Comparison of ENCODE assay signal across 25 cellular contexts in genomic region chr11:2540521-2541320, GRCh38.
DNase-seq lines count a peak whose midpoint lies in the region; ATAC-seq and TF ChIP-seq lines count a peak whose summit lies in the region.
"Had no signal": no experiment of that assay in that cellular context is flagged by ENCODE, and none has a peak within 500 bp of the region (broad histone marks: within the 10 kb centered on the region; RNA-seq: fewer than 3 reads in every experiment).

No MANE protein-coding gene starts in this region.

- peaks cover 0 to 3% of the 10 kb centered on the region in 2 donors for H3K27me3 Mint-ChIP-seq in natural killer cell treated with Interleukin-12 subunit alpha and Interleukin-12 subunit beta and Interleukin-15 and Interleukin-18, amount 100 ng/mL, for 72 hours
- H3K27me3 Mint-ChIP-seq: CD4-positive, CD25-positive, alpha-beta regulatory T cell had no signal

- peaks cover 0 to 4% (median 0%) of the 10 kb centered on the region in 9 donors for H3K36me3 ChIP-seq in heart right ventricle
- no peaks in the 10 kb centered on the region for H3K36me3 ChIP-seq in heart left ventricle
- no peaks in the 10 kb centered on the region for H3K36me3 ChIP-seq in aorta (ENCODE audit: control insufficient read depth in 1 of 2, insufficient read depth in 2 of 2, low read length in 1 of 2)
- H3K36me3 ChIP-seq: cardiac muscle cell, gastrocnemius medialis, HAP-1, thoracic aorta had no signal

- H3K4me1 ChIP-seq in heart right ventricle (no peaks in the 10 kb centered on the region), heart left ventricle (no peaks in the 10 kb centered on the region), aorta (ENCODE audit: control insufficient read depth in 1 of 2, insufficient read depth in 2 of 2, low read length in 2 of 2) (no peaks in the 10 kb centered on the region)
- H3K4me1 ChIP-seq: gastrocnemius medialis, HAP-1 had no signal

- no peaks in the 10 kb centered on the region for H3K4me1 Mint-ChIP-seq in natural killer cell treated with Interleukin-12 subunit alpha and Interleukin-12 subunit beta and Interleukin-15 and Interleukin-18, amount 100 ng/mL, for 72 hours (ENCODE audit: low read depth in 2 of 2)
- H3K4me1 Mint-ChIP-seq: WTC11 had no signal

- H3K9me3 Mint-ChIP-seq in natural killer cell treated with Interleukin-12 subunit alpha and Interleukin-12 subunit beta and Interleukin-15 and Interleukin-18, amount 100 ng/mL, for 72 hours = no peaks in the 10 kb centered on the region
- H3K9me3 Mint-ChIP-seq: CD4-positive, CD25-positive, alpha-beta regulatory T cell; dendritic cell treated with granulocyte-macrophage colony-stimulating factor and Interleukin-4, amounts not matched to agents 40 ng/mL and 50 ng/mL, for 4 days; WTC11 had no signal

- no peak overlapping the region for H3K27ac ChIP-seq in heart right ventricle
- H3K27ac ChIP-seq in heart left ventricle = no peak overlapping the region
- H3K27ac ChIP-seq in aorta (ENCODE audit: low read depth in 1 of 2, low read length in 2 of 2) = no peak overlapping the region
- H3K27ac ChIP-seq: cardiac muscle cell, gastrocnemius medialis, HL-60, thoracic aorta had no signal

- TF ChIP-seq POLR2A in heart left ventricle (IDR thresholded peaks at IDR 0.05) = no peak

- intact Hi-C loops in Right ventricle myocardium superior (cut with DNase I) (loop anchor here (10.0 kb wide), 1 partner anchor 74 kb away; no protein-coding TSS in a partner anchor), heart right ventricle (cut with DNase I) (loop anchor here in 1 of 10 donors (10.0 kb wide), 1 partner anchor 134 kb away; no protein-coding TSS in a partner anchor), heart left ventricle (cut with DNase I) (loop anchor here in 2 of 10 donors (10.0 kb wide), 2 partner anchors 154 to 234 kb away; partner anchors contain the start of gene KCNQ1OT1 (in 1 of the 2)), aorta (cut with DNase I) (no loop called here)

- ATAC-seq in Right ventricle myocardium superior (ENCODE audit: poor library complexity) (peak; percentile 19), heart right ventricle (no peak), heart left ventricle (peak in 2 of 4 donors; percentile 21), aorta (ENCODE audit: low FRiP score) (no peak), GM19328 (IDR thresholded peaks at IDR 0.05; ENCODE audit: unreplicated experiment) (no peak), HG02885 (IDR thresholded peaks at IDR 0.05; ENCODE audit: poor library complexity, unreplicated experiment) (no peak)
- peak in 1 of 2 donors; percentile 24 for ATAC-seq in natural killer cell treated with Interleukin-12 subunit alpha and Interleukin-12 subunit beta and Interleukin-15 and Interleukin-18, amount 100 ng/mL, for 72 hours
- ATAC-seq: gastrocnemius medialis, WTC11 had no signal

- no peak for TF ChIP-seq CTCF in heart right ventricle (IDR thresholded peaks at IDR 0.05)
- no peak for TF ChIP-seq CTCF in heart left ventricle (IDR thresholded peaks at IDR 0.05)

- no peaks in the 10 kb centered on the region for H3K9me3 ChIP-seq in heart right ventricle
- no peaks in the 10 kb centered on the region for H3K9me3 ChIP-seq in heart left ventricle
- H3K9me3 ChIP-seq in aorta (ENCODE audit: control insufficient read depth, low read length) = no peaks in the 10 kb centered on the region
- H3K9me3 ChIP-seq: gastrocnemius medialis, HAP-1, thoracic aorta had no signal

- no peak overlapping the region for H3K4me3 Mint-ChIP-seq in natural killer cell treated with Interleukin-12 subunit alpha and Interleukin-12 subunit beta and Interleukin-15 and Interleukin-18, amount 100 ng/mL, for 72 hours
- H3K4me3 Mint-ChIP-seq: CD4-positive, CD25-positive, alpha-beta regulatory T cell; dendritic cell treated with granulocyte-macrophage colony-stimulating factor and Interleukin-4, amounts not matched to agents 40 ng/mL and 50 ng/mL, for 4 days; WTC11 had no signal

- 84 to 86% methylated on average over 21 of the region's 21 CpGs for WGBS in heart right ventricle, 2 donors
- 86 to 91% (median 89%) methylated on average over 21 of the region's 21 CpGs for WGBS in heart left ventricle, 4 donors
- WGBS in aorta, 2 donors = 91% methylated on average over 21 of the region's 21 CpGs

- H3K4me3 ChIP-seq in heart right ventricle (no peak overlapping the region), heart left ventricle (no peak overlapping the region), aorta (ENCODE audit: low read length in 2 of 2) (no peak overlapping the region)
- H3K4me3 ChIP-seq: cardiac muscle cell, gastrocnemius medialis, HAP-1, thoracic aorta had no signal

- no peaks in the 10 kb centered on the region for H3K36me3 Mint-ChIP-seq in natural killer cell treated with Interleukin-12 subunit alpha and Interleukin-12 subunit beta and Interleukin-15 and Interleukin-18, amount 100 ng/mL, for 72 hours
- H3K36me3 Mint-ChIP-seq: CD4-positive, CD25-positive, alpha-beta regulatory T cell; WTC11 had no signal

- H3K27me3 ChIP-seq in heart right ventricle (no peaks in the 10 kb centered on the region), heart left ventricle (no peaks in the 10 kb centered on the region), aorta (ENCODE audit: control insufficient read depth in 1 of 2, insufficient read depth in 2 of 2, low read length in 1 of 2) (no peaks in the 10 kb centered on the region)

- DNase-seq in Right ventricle myocardium superior (peak; percentile 44), heart right ventricle (no peak), heart left ventricle (peak in 4 of 5 donors; percentile 12 to 47 (median 30)), aorta (peak; percentile 12 to 55)
- peak; percentile 29 for DNase-seq in natural killer cell treated with Interleukin-12 subunit alpha and Interleukin-12 subunit beta and Interleukin-15 and Interleukin-18, amount 100 ng/mL, for 72 hours (ENCODE audit: low spot score)
- no peak for DNase-seq in stimulated activated CD4-positive, alpha-beta T cell treated with anti-CD3 and anti-CD28 coated beads, Interleukin-1b, Interleukin-23, amount 100 ng/mL, for 48 hours
- DNase-seq: ACHN; activated CD4-positive, alpha-beta T cell treated with anti-CD3 and anti-CD28 coated beads, Interleukin-2, amount 50 U/mL, for 48 hours; activated gamma-delta T cell treated with Interleukin-2 at 50 U/mL for 16 hours; amygdala; CD4-positive, CD25-positive, alpha-beta regulatory T cell; gastrocnemius medialis; islet precursor cell; NCI-H1105; NCI-H1930; stimulated activated CD4-positive, alpha-beta T cell treated with anti-CD3 and anti-CD28 coated beads, Interleukin-12 subunit alpha, Interleukin-12 subunit beta, amount 100 ng/mL, for 4 hours; stimulated activated naive CD4-positive, alpha-beta T cell treated with Interleukin-2 at 50 U/mL for 16 hours had no signal

- H3K27ac Mint-ChIP-seq in natural killer cell treated with Interleukin-12 subunit alpha and Interleukin-12 subunit beta and Interleukin-15 and Interleukin-18, amount 100 ng/mL, for 72 hours = no peak overlapping the region
- H3K27ac Mint-ChIP-seq: CD4-positive, CD25-positive, alpha-beta regulatory T cell; dendritic cell treated with granulocyte-macrophage colony-stimulating factor and Interleukin-4, amounts not matched to agents 40 ng/mL and 50 ng/mL, for 4 days; WTC11 had no signal

Comparison
In these comparisons a context has a peak if more than half of its experiments do, and no peak if none do; other contexts are left out.
1. DNase-seq: peak in Right ventricle myocardium superior (single experiment), heart left ventricle (4 of 5), natural killer cell treated with Interleukin-12 subunit alpha and Interleukin-12 subunit beta and Interleukin-15 and Interleukin-18, amount 100 ng/mL, for 72 hours (single experiment) and aorta (2 of 2); none in heart right ventricle (0 of 2) and stimulated activated CD4-positive, alpha-beta T cell treated with anti-CD3 and anti-CD28 coated beads, Interleukin-1b, Interleukin-23, amount 100 ng/mL, for 48 hours (single experiment).